ENCODE assay signal across 2 cellular contexts in the genomic region with DNA sequence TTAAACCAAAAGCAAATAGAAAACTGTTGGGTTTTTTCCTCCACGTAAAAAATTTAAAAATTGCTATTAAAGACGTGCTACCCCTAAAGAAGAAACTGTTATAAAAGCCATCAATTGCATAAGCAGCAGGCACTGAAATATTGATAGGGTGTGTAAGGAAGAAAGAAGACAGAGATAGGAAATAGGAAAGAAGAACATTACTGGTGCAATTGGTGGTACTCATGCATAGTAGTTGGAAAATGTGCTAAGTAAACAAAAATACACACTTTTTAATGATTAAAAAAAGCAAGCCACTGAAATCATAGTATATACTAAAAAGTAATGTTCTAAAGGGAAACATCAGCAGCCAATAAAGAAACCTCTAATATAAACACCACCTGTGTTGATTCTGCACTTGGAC.
TF ChIP-seq lines count a peak whose summit lies in the region.

No MANE protein-coding gene starts in this region.

TF ChIP-seq in K562, 482 proteins besides CTCF, POLR2A, EP300 and RAD21:
- TF ChIP-seq ZNF174 (CRISPR knock-in tag; IDR thresholded peaks at IDR 0.05), result no peak
- TF ChIP-seq C11orf30 (IDR thresholded peaks at IDR 0.05; ENCODE audit: low read depth), result peak; percentile 66
- TF ChIP-seq ZNF316 (IDR thresholded peaks at IDR 0.05), result peak; percentile 69
- no peak for TF ChIP-seq ZNF121 (CRISPR knock-in tag; conservative IDR thresholded peaks at IDR 0.05)
- TF ChIP-seq MAFG (tag; conservative IDR thresholded peaks at IDR 0.05), result peak; percentile 31; the same call in 1 of the 2 replicates
TF ChIP-seq in K562: peak in this region for 3.

TF ChIP-seq in HepG2, 621 proteins besides CTCF, POLR2A, EP300 and RAD21:
- TF ChIP-seq MAFK (conservative IDR thresholded peaks at IDR 0.05 in 1 of 2, IDR thresholded peaks at IDR 0.05 in 1 of 2; ENCODE audit: low read length in 2 of 2), result peak; percentile 39 to 51; a peak in 3 of 4 replicates
- no peak for TF ChIP-seq ZMYM3 (CRISPR knock-in tag; IDR thresholded peaks at IDR 0.05)
- peak; percentile 28; the same call in 1 of the 2 replicates for TF ChIP-seq MAFF (IDR thresholded peaks at IDR 0.05; ENCODE audit: low read depth, low read length)
